12 cellular contexts compared by ENCODE assay signal in the genomic region with DNA sequence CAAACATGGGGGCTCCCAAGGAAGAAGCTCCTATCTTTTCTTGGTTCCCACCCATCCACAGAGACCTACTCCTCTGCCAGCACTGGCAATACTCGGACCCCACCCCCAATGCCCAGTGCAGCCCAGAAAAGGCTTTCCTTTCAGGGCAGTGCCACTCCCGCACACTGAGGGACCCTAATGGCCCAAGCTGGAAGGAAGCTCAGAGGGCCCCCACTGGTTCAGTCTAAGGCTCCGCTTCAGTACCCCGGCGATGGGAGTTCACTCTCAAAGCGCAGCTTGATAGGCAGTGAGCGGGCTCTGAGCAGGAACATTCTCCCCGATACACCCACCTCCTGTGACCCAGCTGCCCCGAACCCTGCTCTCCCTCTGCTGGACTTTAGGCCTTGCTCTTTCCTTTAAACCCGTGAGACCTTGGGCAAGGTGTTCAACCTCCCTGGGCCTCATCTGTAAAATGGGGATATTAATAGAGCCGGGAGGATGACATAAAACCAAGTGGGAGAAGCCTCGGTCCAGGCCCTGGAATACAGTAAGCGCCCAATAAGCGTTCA. TPM values are rescaled to one million over a fixed set of nuclear protein-coding genes. Genes with fewer than 3 reads are reported as not detected.
DNase-seq lines count a peak whose midpoint lies in the region; ATAC-seq and TF ChIP-seq lines count a peak whose summit lies in the region.
"Had no signal": no experiment of that assay in that cellular context is flagged by ENCODE, and none has a peak within 500 bp of the region (broad histone marks: within the 10 kb centered on the region; RNA-seq: fewer than 3 reads in every experiment).

No MANE protein-coding gene starts in this region.

- 89% methylated on average over 14 of the region's 14 CpGs for WGBS in endodermal cell (ENCODE audit: insufficient coverage in 1 of 2, insufficient read length in 1 of 2), 2 experiments
- no CpG with 5 or more reads among the region's 14 CpGs for WGBS in mesendoderm (ENCODE audit: extremely low coverage, insufficient coverage, low lambda C conversion rate)

- no peak overlapping the region for H2BK120ac ChIP-seq in mesendoderm (ENCODE audit: low read depth, low read length)

- H2BK15ac ChIP-seq in mesendoderm (replicated peaks; ENCODE audit: low read depth): no peak overlapping the region

- H4K5ac ChIP-seq in mesendoderm (ENCODE audit: low read length): no peak overlapping the region

- peak; percentile 49 for DNase-seq in endodermal cell
- no peak for DNase-seq in mesendoderm
- DNase-seq in occipital lobe (lab: John Stamatoyannopoulos, UW): no peak
- DNase-seq in PC-9: no peak
- DNase-seq in HK-2 (ENCODE audit: unreplicated experiment): no peak
- no peak for DNase-seq in naive thymus-derived CD8-positive, alpha-beta T cell
- DNase-seq: NCI-H1092; NCI-H510A; stimulated activated naive B cell treated with anti-CD40 and anti-IgM and Interleukin-4, amounts not matched to agents 10 μg/mL and 1 μg/mL and 100 μg/mL, for 72 hours had no signal

- peak overlapping the region; percentile 36 for H3K4me3 Mint-ChIP-seq in endodermal cell
- H3K4me3 Mint-ChIP-seq in naive thymus-derived CD8-positive, alpha-beta T cell: no peak overlapping the region

- no peaks in the 10 kb centered on the region for H3K9me3 Mint-ChIP-seq in endodermal cell
- H3K9me3 Mint-ChIP-seq in naive thymus-derived CD8-positive, alpha-beta T cell: peaks cover 0 to 3% (median 0%) of the 10 kb centered on the region in 9 donors
- H3K9me3 Mint-ChIP-seq: stimulated activated naive B cell treated with anti-CD40 and anti-IgM and Interleukin-4, amounts not matched to agents 10 μg/mL and 1 μg/mL and 100 μg/mL, for 72 hours had no signal

- no peak overlapping the region for H3K27ac Mint-ChIP-seq in endodermal cell
- H3K27ac Mint-ChIP-seq in naive thymus-derived CD8-positive, alpha-beta T cell: peak overlapping the region in 1 of 10 donors; percentile 11
- H3K27ac Mint-ChIP-seq: stimulated activated naive B cell treated with anti-CD40 and anti-IgM and Interleukin-4, amounts not matched to agents 10 μg/mL and 1 μg/mL and 100 μg/mL, for 72 hours had no signal

- no TSS peak for BruUV-seq in PC-9 (replicated peaks; lab: Mats Ljungman, UMichigan)

- POLR2A ChIA-PET in PC-9 (lab: Charles Lee; ENCODE audit: unreplicated experiment): no interaction called here
- POLR2A ChIA-PET in naive thymus-derived CD8-positive, alpha-beta T cell (lab: Charles Lee): no interaction called here

- H3K18ac ChIP-seq in mesendoderm (ENCODE audit: low read length): no peak overlapping the region

- no peaks in the 10 kb centered on the region for H3K36me3 ChIP-seq in OCI-LY1 (ENCODE audit: insufficient read depth, low read length)
- H3K36me3 ChIP-seq in endodermal cell (ENCODE audit: control insufficient read depth, insufficient read depth, low read length): no peaks in the 10 kb centered on the region
- no peaks in the 10 kb centered on the region for H3K36me3 ChIP-seq in mesendoderm (ENCODE audit: control insufficient read depth, insufficient read depth, low read length)
- H3K36me3 ChIP-seq in stomach smooth muscle (ENCODE audit: control insufficient read depth in 2 of 2, insufficient read depth in 2 of 2, low read length in 2 of 2): no peaks in the 10 kb centered on the region
- H3K36me3 ChIP-seq in PC-9 (ENCODE audit: low read depth): no peaks in the 10 kb centered on the region

- peaks cover 12% of the 10 kb centered on the region for H3K27me3 Mint-ChIP-seq in endodermal cell (ENCODE audit: insufficient read depth)
- H3K27me3 Mint-ChIP-seq in naive thymus-derived CD8-positive, alpha-beta T cell: peaks cover 14 to 43% (median 33%) of the 10 kb centered on the region in 5 donors

- no peak overlapping the region for H2AK5ac ChIP-seq in mesendoderm (ENCODE audit: low read length)

- CTCF ChIA-PET in PC-9 (lab: Charles Lee): interaction anchor here (1.0 kb wide), 2 partner anchors 10 to 20 kb away, joined by 3 to 4 read pairs; no protein-coding TSS in a partner anchor

- no peak overlapping the region for H3K27ac ChIP-seq in OCI-LY1 (ENCODE audit: low read depth, low read length, poor library complexity, severe bottlenecking)
- H3K27ac ChIP-seq in endodermal cell (ENCODE audit: low read depth, low read length): no peak overlapping the region
- no peak overlapping the region for H3K27ac ChIP-seq in mesendoderm (ENCODE audit: low read depth, low read length)
- peak overlapping the region; percentile 66 for H3K27ac ChIP-seq in stomach smooth muscle (ENCODE audit: low read length)
- no peak overlapping the region for H3K27ac ChIP-seq in PC-9
- H3K27ac ChIP-seq: SK-N-MC had no signal

- H3K4ac ChIP-seq in mesendoderm (ENCODE audit: low read depth, low read length): no peak overlapping the region

- H3K4me1 ChIP-seq in OCI-LY1 (ENCODE audit: insufficient read depth, low read length, severe bottlenecking) (no peaks in the 10 kb centered on the region), endodermal cell (ENCODE audit: control insufficient read depth, insufficient read depth, low read length) (no peaks in the 10 kb centered on the region), mesendoderm (ENCODE audit: control insufficient read depth, low read depth, low read length) (no peaks in the 10 kb centered on the region), stomach smooth muscle (ENCODE audit: control insufficient read depth, insufficient read depth, low read length) (peaks cover 47% of the 10 kb centered on the region), PC-9 (replicated peaks; ENCODE audit: insufficient read depth) (0 out of 2 replicates have a peak, but pooled peaks cover 4% of the 10 kb centered on the region)

- H3K27me3 ChIP-seq in OCI-LY1 (ENCODE audit: insufficient read depth, low read length) (peaks cover 14% of the 10 kb centered on the region; the same call in 1 of the 2 replicates), endodermal cell (ENCODE audit: control insufficient read depth, insufficient read depth, low read length, poor library complexity, severe bottlenecking) (peaks cover 13% of the 10 kb centered on the region), mesendoderm (ENCODE audit: insufficient read depth, low read length, poor library complexity) (no peaks in the 10 kb centered on the region), stomach smooth muscle (ENCODE audit: control insufficient read depth in 1 of 2, insufficient read depth in 2 of 2, low read length in 2 of 2) (no peaks in the 10 kb centered on the region), PC-9 (ENCODE audit: insufficient read depth, low read depth) (no peaks in the 10 kb centered on the region)

- H4K8ac ChIP-seq in mesendoderm (ENCODE audit: low read depth, low read length): no peak overlapping the region

- no peaks in the 10 kb centered on the region for H3K4me1 Mint-ChIP-seq in endodermal cell
- H3K4me1 Mint-ChIP-seq in naive thymus-derived CD8-positive, alpha-beta T cell: peaks cover 0 to 3% (median under 1%) of the 10 kb centered on the region in 4 donors

- H3K4me2 ChIP-seq in OCI-LY1 (ENCODE audit: low read length) (peak overlapping the region; percentile 30; the same call in 1 of the 2 replicates), mesendoderm (ENCODE audit: low read length) (no peak overlapping the region), PC-9 (no peak overlapping the region)

- no peak for ATAC-seq in naive thymus-derived CD8-positive, alpha-beta T cell

- peak overlapping the region; percentile 32 for H3K4me3 ChIP-seq in OCI-LY1 (ENCODE audit: low read depth, low read length, poor library complexity, severe bottlenecking)
- no peak overlapping the region for H3K4me3 ChIP-seq in endodermal cell (ENCODE audit: low read length)
- H3K4me3 ChIP-seq in mesendoderm (ENCODE audit: low read length): no peak overlapping the region
- peak overlapping the region; percentile 51 to 68 for H3K4me3 ChIP-seq in stomach smooth muscle (ENCODE audit: low read length in 2 of 2)
- H3K4me3 ChIP-seq in PC-9: no peak overlapping the region
- H3K4me3 ChIP-seq: SK-N-MC had no signal

- H3K79me1 ChIP-seq in mesendoderm (ENCODE audit: low read length): no peaks in the 10 kb centered on the region

- no peak overlapping the region for H2BK5ac ChIP-seq in mesendoderm (ENCODE audit: low read length)

- H3F3A ChIP-seq in OCI-LY1 (ENCODE audit: insufficient read depth, low read length) (no peaks in the 10 kb centered on the region), PC-9 (ENCODE audit: insufficient read depth, low read depth) (peaks cover 6% of the 10 kb centered on the region; the same call in 1 of the 2 replicates)

- H3K9me2 ChIP-seq in OCI-LY1 (ENCODE audit: low read depth, low read length): no peaks in the 10 kb centered on the region
- H3K9me2 ChIP-seq in PC-9 (ENCODE audit: insufficient read depth): no peaks in the 10 kb centered on the region

- no peak overlapping the region for H3K23ac ChIP-seq in mesendoderm (ENCODE audit: low read length)

- no peak for TF ChIP-seq CTCF in OCI-LY1 (IDR thresholded peaks at IDR 0.05; ENCODE audit: low read length)
- no peak for TF ChIP-seq CTCF in endodermal cell (conservative IDR thresholded peaks at IDR 0.05)
- TF ChIP-seq CTCF in PC-9 (conservative IDR thresholded peaks at IDR 0.05): no peak

- H4K20me1 ChIP-seq in OCI-LY1 (ENCODE audit: insufficient read depth, low read length) (no peaks in the 10 kb centered on the region), PC-9 (ENCODE audit: insufficient read depth) (no peaks in the 10 kb centered on the region)

- no peak overlapping the region for H2AFZ ChIP-seq in OCI-LY1 (ENCODE audit: low read length)
- no peak overlapping the region for H2AFZ ChIP-seq in PC-9

- peak overlapping the region; percentile 47 for H3K56ac ChIP-seq in mesendoderm (ENCODE audit: low read length)

- no peaks in the 10 kb centered on the region for H3K36me3 Mint-ChIP-seq in endodermal cell (ENCODE audit: low read depth)
- peaks cover 0 to 2% (median 0%) of the 10 kb centered on the region in 3 donors for H3K36me3 Mint-ChIP-seq in naive thymus-derived CD8-positive, alpha-beta T cell
- H3K36me3 Mint-ChIP-seq: stimulated activated naive B cell treated with anti-CD40 and anti-IgM and Interleukin-4, amounts not matched to agents 10 μg/mL and 1 μg/mL and 100 μg/mL, for 72 hours had no signal

- no peak overlapping the region for H3K9ac ChIP-seq in OCI-LY1 (ENCODE audit: low read length)
- peak overlapping the region; percentile 18 for H3K9ac ChIP-seq in endodermal cell (ENCODE audit: extremely low read depth, low read length, poor library complexity, severe bottlenecking)
- no peak overlapping the region for H3K9ac ChIP-seq in mesendoderm (ENCODE audit: low read length)
- peak overlapping the region; percentile 66 to 72 for H3K9ac ChIP-seq in stomach smooth muscle (ENCODE audit: low read length in 2 of 2)

- H3K9me3 ChIP-seq in OCI-LY1 (ENCODE audit: low read length) (no peaks in the 10 kb centered on the region), endodermal cell (ENCODE audit: control insufficient read depth, low read length) (no peaks in the 10 kb centered on the region), stomach smooth muscle (ENCODE audit: control insufficient read depth in 2 of 2, low read length in 2 of 2) (peaks cover 0 to 5% of the 10 kb centered on the region in 2 donors), PC-9 (ENCODE audit: insufficient read depth, low read depth) (no peaks in the 10 kb centered on the region)

- H3K79me2 ChIP-seq in OCI-LY1 (ENCODE audit: insufficient read depth, low read length) (no peaks in the 10 kb centered on the region), mesendoderm (ENCODE audit: control insufficient read depth, insufficient read depth, low read length) (no peaks in the 10 kb centered on the region), PC-9 (ENCODE audit: low read depth) (no peaks in the 10 kb centered on the region)

- intact Hi-C loops in PC-9 (cut with micrococcal nuclease; ENCODE audit: unreplicated experiment): no loop called here

RNA-seq across cellular contexts. Expression of a gene that starts 48.4 kb away (rescaled TPM):
- total RNA-seq in endodermal cell (1 to 10 TPM in 1 of 2 donors, under 1 TPM in 1; 0.44 to 1.2 TPM), occipital lobe (not detected), PC-9 (2021) (not detected in 2 replicates)
- 0.53 TPM for polyA plus RNA-seq in endodermal cell (2013, experiment 1 of 2)
- 0.33 TPM for polyA plus RNA-seq in endodermal cell (2013, experiment 2 of 2)
- 0.37 TPM for polyA plus RNA-seq in mesendoderm (2013, experiment 1 of 2)
- polyA plus RNA-seq in mesendoderm (2013, experiment 2 of 2): 0.39 TPM
- not detected for total RNA-seq in naive thymus-derived CD8-positive, alpha-beta T cell
- not detected for polyA plus RNA-seq in naive thymus-derived CD8-positive, alpha-beta T cell

Comparison
In these comparisons a context has a peak if more than half of its experiments do, and no peak if none do; other contexts are left out.
1. H3K4me3 ChIP-seq: peak in OCI-LY1 (single experiment) and stomach smooth muscle (2 of 2); none in endodermal cell (single experiment), mesendoderm (single experiment) and PC-9 (single experiment).
2. H3K9ac ChIP-seq: peak in endodermal cell (single experiment) and stomach smooth muscle (2 of 2); none in OCI-LY1 (single experiment) and mesendoderm (single experiment).